Comparison of ENCODE assay signal across 11 cellular contexts in the genomic region with DNA sequence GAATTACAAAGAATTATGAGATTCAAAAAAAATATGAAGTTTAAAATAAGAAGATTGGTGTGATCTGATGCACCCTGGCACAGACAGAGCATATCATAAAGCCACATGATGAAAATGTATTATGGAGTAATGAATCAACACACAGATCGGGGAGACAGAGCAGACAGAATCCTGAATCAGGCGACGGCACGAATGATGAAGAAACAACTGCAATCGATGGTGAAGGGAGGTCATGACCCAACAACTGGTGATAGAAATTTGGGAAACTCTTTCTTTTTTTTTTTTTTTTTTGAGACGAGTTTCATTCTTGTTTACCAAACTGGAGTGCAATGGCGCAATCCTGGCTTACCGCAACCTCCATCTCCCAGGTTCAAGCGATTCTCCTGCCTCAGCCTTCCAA.
"Had no signal": no experiment of that assay in that cellular context is flagged by ENCODE, and none has a peak within 500 bp of the region (broad histone marks: within the 10 kb centered on the region; RNA-seq: fewer than 3 reads in every experiment).

No MANE protein-coding gene starts in this region.

- H3K4me2 ChIP-seq: GM23338 had no signal

- H3K27ac ChIP-seq: GM23248 had no signal

- H2AFZ ChIP-seq: GM23248, GM23338 had no signal

- H3K36me3 ChIP-seq: HAP-1 had no signal

- ATAC-seq: GM23338, HCT116 had no signal

- H3K9ac ChIP-seq: GM23248 had no signal

- H3K4me1 ChIP-seq: HAP-1 had no signal

- DNase-seq: GM23248, GOT3, H7, H9, HCEC 1CT, HFFc6 had no signal

- FAIRE-seq: H1, H54 had no signal

- H3K4me3 ChIP-seq: GM23248, GM23338, HAP-1 had no signal
